8 cellular contexts compared by ENCODE assay signal in genomic region chr16:85335584-85336492, GRCh38.
DNase-seq lines count a peak whose midpoint lies in the region; ATAC-seq and TF ChIP-seq lines count a peak whose summit lies in the region.

No MANE protein-coding gene starts in this region.

- ATAC-seq in left lobe of liver (peak; percentile 69), HG02970 (IDR thresholded peaks at IDR 0.05; ENCODE audit: low FRiP score, unreplicated experiment) (no peak), HG03439 (IDR thresholded peaks at IDR 0.05; ENCODE audit: unreplicated experiment) (no peak), GM18520 (IDR thresholded peaks at IDR 0.05; ENCODE audit: unreplicated experiment) (no peak), HG03196 (IDR thresholded peaks at IDR 0.05; ENCODE audit: unreplicated experiment) (no peak)

- no peak overlapping the region for H2AFZ ChIP-seq in GM23248

- H3K79me2 ChIP-seq in GM23248 (ENCODE audit: insufficient read depth), result peaks cover 43% of the 10 kb centered on the region

- H3F3A ChIP-seq in GM23248 (ENCODE audit: insufficient read depth), result no peaks in the 10 kb centered on the region

- BruUV-seq in A673 (replicated peaks; lab: Mats Ljungman, UMichigan), result no TSS peak

- H3K4me3 ChIP-seq in A673 (ENCODE audit: low read depth, low read length, poor library complexity, severe bottlenecking) (no peak overlapping the region), GM23248 (no peak overlapping the region)

- intact Hi-C loops in A673 (cut with micrococcal nuclease; ENCODE audit: unreplicated experiment), result no loop called here

- WGBS in GM23248 (ENCODE audit: low coverage in 1 of 2, low lambda C conversion rate in 2 of 2, missing lambda C conversion rate in 2 of 2), 2 experiments, result 89% methylated on average over 24 of the region's 24 CpGs

- CTCF ChIA-PET in A673 (lab: Charles Lee), result no interaction called here

- H3K9me2 ChIP-seq in GM23248 (ENCODE audit: insufficient read depth), result no peaks in the 10 kb centered on the region

- H4K20me1 ChIP-seq in GM23248 (ENCODE audit: insufficient read depth), result no peaks in the 10 kb centered on the region; the same call in 1 of the 2 replicates

- no peaks in the 10 kb centered on the region for H3K9me3 ChIP-seq in A673 (ENCODE audit: low read depth, low read length, poor library complexity, severe bottlenecking)
- H3K9me3 ChIP-seq in GM23248 (ENCODE audit: low read depth), result no peaks in the 10 kb centered on the region

- peak overlapping the region; percentile 27 for H3K27ac ChIP-seq in A673 (ENCODE audit: low read depth, low read length, poor library complexity, severe bottlenecking)
- H3K27ac ChIP-seq in GM23248, result no peak overlapping the region

- no peaks in the 10 kb centered on the region for H3K9me3 Mint-ChIP-seq in activated naive CD8-positive, alpha-beta T cell treated with anti-CD3 and anti-CD28 coated beads for 36 hours

- no peaks in the 10 kb centered on the region for H3K36me3 Mint-ChIP-seq in activated naive CD8-positive, alpha-beta T cell treated with anti-CD3 and anti-CD28 coated beads for 36 hours

- POLR2A ChIA-PET in A673 (lab: Charles Lee; ENCODE audit: low non-redundant PET), result no interaction called here

- H3K36me3 ChIP-seq in A673 (ENCODE audit: insufficient read depth, low read length, poor library complexity, severe bottlenecking), result no peaks in the 10 kb centered on the region
- no peaks in the 10 kb centered on the region for H3K36me3 ChIP-seq in GM23248 (ENCODE audit: low read depth)

- H3K27me3 Mint-ChIP-seq in activated naive CD8-positive, alpha-beta T cell treated with anti-CD3 and anti-CD28 coated beads for 36 hours, result peaks cover 4% of the 10 kb centered on the region

- H3K4me1 Mint-ChIP-seq in activated naive CD8-positive, alpha-beta T cell treated with anti-CD3 and anti-CD28 coated beads for 36 hours, result peaks cover 12% of the 10 kb centered on the region

- H3K4me3 Mint-ChIP-seq in activated naive CD8-positive, alpha-beta T cell treated with anti-CD3 and anti-CD28 coated beads for 36 hours, result peak overlapping the region; percentile 72

- H3K4me1 ChIP-seq in A673 (ENCODE audit: insufficient read depth, low read length, poor library complexity, severe bottlenecking), result peaks cover 27% of the 10 kb centered on the region
- H3K4me1 ChIP-seq in GM23248 (ENCODE audit: insufficient read depth), result no peaks in the 10 kb centered on the region

- H3K4me2 ChIP-seq in GM23248 (ENCODE audit: unreplicated experiment), result no peak overlapping the region

- DNase-seq in A673 (ENCODE audit: low spot score) (peak; percentile 63), GM23248 (peak; percentile 62), left lobe of liver (ENCODE audit: low spot score) (no peak)
- no peak for DNase-seq in activated naive CD8-positive, alpha-beta T cell treated with anti-CD3 and anti-CD28 coated beads for 36 hours

- TF ChIP-seq CTCF in A673 (conservative IDR thresholded peaks at IDR 0.05; ENCODE audit: low read depth, low read length), result no peak

- H3K27ac Mint-ChIP-seq in activated naive CD8-positive, alpha-beta T cell treated with anti-CD3 and anti-CD28 coated beads for 36 hours, result peak overlapping the region; percentile 56

- H3K27me3 ChIP-seq in A673 (replicated peaks; ENCODE audit: insufficient read depth, low read depth, low read length, poor library complexity), result no peaks in the 10 kb centered on the region
- H3K27me3 ChIP-seq in GM23248 (replicated peaks; ENCODE audit: insufficient read depth), result no peaks in the 10 kb centered on the region

- H3K9ac ChIP-seq in GM23248, result no peak overlapping the region

- in situ Hi-C loops in GM23248 (cut with MboI), result no loop called here

Comparison
In these comparisons a context has a peak if more than half of its experiments do, and no peak if none do; other contexts are left out.
1. DNase-seq: peak in A673 (single experiment) and GM23248 (single experiment); none in activated naive CD8-positive, alpha-beta T cell treated with anti-CD3 and anti-CD28 coated beads for 36 hours (single experiment) and left lobe of liver (single experiment).